In the genomic region with DNA sequence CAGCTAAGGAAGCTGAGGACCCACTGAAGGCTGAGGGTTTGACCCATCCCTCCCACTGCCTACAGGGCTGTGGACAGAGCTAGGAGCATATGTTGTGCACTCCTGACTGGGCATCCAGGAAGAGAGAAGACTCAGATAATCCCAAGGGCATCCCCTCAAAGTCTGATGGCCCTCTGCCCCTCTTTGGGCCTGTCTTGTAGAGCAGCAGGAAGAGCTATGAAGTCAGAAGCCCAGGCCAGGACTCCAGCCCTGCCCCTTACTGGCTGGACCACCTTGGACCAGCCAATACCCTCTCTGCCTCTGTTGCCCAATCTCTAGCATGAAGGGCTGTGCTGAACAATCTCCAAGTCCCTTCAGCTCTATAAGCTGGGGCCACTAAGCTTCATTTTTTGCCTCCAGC, we compare ENCODE assay signal across 23 cellular contexts.
"Had no signal": no experiment of that assay in that cellular context is flagged by ENCODE, and none has a peak within 500 bp of the region (broad histone marks: within the 10 kb centered on the region; RNA-seq: fewer than 3 reads in every experiment).

No MANE protein-coding gene starts in this region.

- H3K4me1 ChIP-seq: colonic mucosa, pancreas, right lobe of liver had no signal

- H3K27ac Mint-ChIP-seq: immature natural killer cell, natural killer cell, progenitor cell of endocrine pancreas had no signal

- H3K27ac ChIP-seq: colonic mucosa, esophagus squamous epithelium, heart right ventricle, lower lobe of right lung, pancreas, right lobe of liver, suprapubic skin, transverse colon, vagina had no signal

- H3K9me3 Mint-ChIP-seq: effector memory CD8-positive, alpha-beta T cell; immature natural killer cell; natural killer cell; stimulated activated naive CD8-positive, alpha-beta T cell treated with anti-CD3 and anti-CD28 coated beads, Interleukin-15, amount 100 ng/mL, for 72 hours had no signal

- H3K36me3 ChIP-seq: colonic mucosa, esophagus squamous epithelium, heart right ventricle, lower lobe of right lung, neutrophil, pancreas, right lobe of liver, suprapubic skin, transverse colon, vagina had no signal

- H3K9me3 ChIP-seq: colonic mucosa, esophagus squamous epithelium, heart right ventricle, lower lobe of right lung, neutrophil, pancreas, right lobe of liver, suprapubic skin, transverse colon, vagina had no signal

- H3K4me3 ChIP-seq: colonic mucosa, esophagus squamous epithelium, heart right ventricle, lower lobe of right lung, pancreas, right lobe of liver, suprapubic skin, transverse colon, vagina had no signal

- H3K4me3 Mint-ChIP-seq: effector memory CD8-positive, alpha-beta T cell; immature natural killer cell; natural killer cell; stimulated activated naive CD8-positive, alpha-beta T cell treated with anti-CD3 and anti-CD28 coated beads, Interleukin-15, amount 100 ng/mL, for 72 hours had no signal

- ATAC-seq: effector memory CD8-positive, alpha-beta T cell; heart right ventricle; left ventricle myocardium superior; lower lobe of right lung; natural killer cell; pancreas; right lobe of liver; stimulated activated naive CD8-positive, alpha-beta T cell treated with anti-CD3 and anti-CD28 coated beads, Interleukin-15, amount 100 ng/mL, for 72 hours had no signal

- DNase-seq: colonic mucosa; effector memory CD8-positive, alpha-beta T cell; erythroblast; esophagus squamous epithelium; glutamatergic neuron; heart right ventricle; hypothalamus; immature natural killer cell; left ventricle myocardium superior; lower lobe of right lung; natural killer cell; pancreas; small intestine; stimulated activated CD4-positive, alpha-beta T cell treated with anti-CD3 and anti-CD28 coated beads, Interleukin-15, amount 100 ng/mL, for 24 hours; stimulated activated CD4-positive, alpha-beta T cell treated with anti-CD3 and anti-CD28 coated beads, Interleukin-2, amount 100 ng/mL, for 48 hours; stimulated activated naive CD4-positive, alpha-beta T cell; stimulated activated naive CD8-positive, alpha-beta T cell treated with anti-CD3 and anti-CD28 coated beads, Interleukin-15, amount 100 ng/mL, for 72 hours; transverse colon had no signal

- H3K36me3 Mint-ChIP-seq: immature natural killer cell, natural killer cell had no signal

- H3K27me3 ChIP-seq: colonic mucosa, pancreas, right lobe of liver, transverse colon, vagina had no signal
